In genomic region chr4:108053281-108053701, GRCh38 we compare ENCODE assay signal across 13 cellular contexts.
A peak's percentile ranks its signal among the peaks of the same experiment; 100 is the strongest.
DNase-seq lines count a peak whose midpoint lies in the region; ATAC-seq and TF ChIP-seq lines count a peak whose summit lies in the region.
"Had no signal": no experiment of that assay in that cellular context is flagged by ENCODE, and none has a peak within 500 bp of the region (broad histone marks: within the 10 kb centered on the region; RNA-seq: fewer than 3 reads in every experiment).

No MANE protein-coding gene starts in this region.

- H3K27me3 ChIP-seq in ovary, result no peaks in the 10 kb centered on the region

- H3K9me3 Mint-ChIP-seq in activated T-cell treated with anti-CD3 and anti-CD28 coated beads, Interleukin-2, amount 50 U/mL, for 24 hours, result no peaks in the 10 kb centered on the region
- no peaks in the 10 kb centered on the region for H3K9me3 Mint-ChIP-seq in stimulated activated naive B cell treated with anti-CD40 and anti-IgM and Interleukin-4, amounts not matched to agents 10 μg/mL and 1 μg/mL and 100 μg/mL, for 72 hours

- H3K4me1 ChIP-seq in ovary (ENCODE audit: insufficient read depth), result no peaks in the 10 kb centered on the region

- peak overlapping the region; percentile 99 for H3K27ac Mint-ChIP-seq in activated T-cell treated with anti-CD3 and anti-CD28 coated beads, Interleukin-2, amount 50 U/mL, for 24 hours
- peak overlapping the region; percentile 1 for H3K27ac Mint-ChIP-seq in stimulated activated naive B cell treated with anti-CD40 and anti-IgM and Interleukin-4, amounts not matched to agents 10 μg/mL and 1 μg/mL and 100 μg/mL, for 72 hours

- no peak for DNase-seq in activated T-cell treated with anti-CD3 and anti-CD28 coated beads, Interleukin-2, amount 50 U/mL, for 24 hours
- DNase-seq in activated T-cell treated with anti-CD3 and anti-CD28 coated beads, Interleukin-2, amount 50 U/mL, for 1 hour, result no peak
- no peak for DNase-seq in stimulated activated naive B cell treated with anti-CD40 and anti-IgM and Interleukin-4, amounts not matched to agents 10 μg/mL and 1 μg/mL and 100 μg/mL, for 72 hours
- DNase-seq in cerebellar cortex (ENCODE audit: low spot score) (no peak), NCI-H2196 treated with DMSO at 0.1 percent for 48 hours (lab: John Stamatoyannopoulos, UW; ENCODE audit: unreplicated experiment) (no peak), ovary (no peak)
- DNase-seq: caudate nucleus; hippocampal formation; NCI-H187 treated with DMSO at 0.1 percent for 48 hours; stimulated activated naive CD4-positive, alpha-beta T cell treated with Interleukin-2 at 50 U/mL for 16 hours; T1000 had no signal

- no peak overlapping the region for H3K4me3 Mint-ChIP-seq in activated T-cell treated with anti-CD3 and anti-CD28 coated beads, Interleukin-2, amount 50 U/mL, for 24 hours
- H3K4me3 Mint-ChIP-seq in stimulated activated naive B cell treated with anti-CD40 and anti-IgM and Interleukin-4, amounts not matched to agents 10 μg/mL and 1 μg/mL and 100 μg/mL, for 72 hours, result no peak overlapping the region

- no peak overlapping the region for H3K4me3 ChIP-seq in ovary

- intact Hi-C loops in ovary (cut with DNase I), result no loop called here

- WGBS in ovary, 3 donors, result 76 to 100% (median 86%) methylated on average over 1 of the region's 1 CpG

- TF ChIP-seq POLR2A in ovary (IDR thresholded peaks at IDR 0.05), result no peak

- peaks cover 84% of the 10 kb centered on the region for H3K36me3 Mint-ChIP-seq in activated T-cell treated with anti-CD3 and anti-CD28 coated beads, Interleukin-2, amount 50 U/mL, for 24 hours (ENCODE audit: low read depth)
- peaks cover 2 to 4% of the 10 kb centered on the region in 2 donors for H3K36me3 Mint-ChIP-seq in stimulated activated naive B cell treated with anti-CD40 and anti-IgM and Interleukin-4, amounts not matched to agents 10 μg/mL and 1 μg/mL and 100 μg/mL, for 72 hours

- peaks cover 96% of the 10 kb centered on the region for H3K4me1 Mint-ChIP-seq in activated T-cell treated with anti-CD3 and anti-CD28 coated beads, Interleukin-2, amount 50 U/mL, for 24 hours (ENCODE audit: low read depth)
- peaks cover 6 to 21% of the 10 kb centered on the region in 2 donors for H3K4me1 Mint-ChIP-seq in stimulated activated naive B cell treated with anti-CD40 and anti-IgM and Interleukin-4, amounts not matched to agents 10 μg/mL and 1 μg/mL and 100 μg/mL, for 72 hours

- H3K36me3 ChIP-seq in KOPT-K1 (ENCODE audit: insufficient read depth, low read length) (peaks cover 90% of the 10 kb centered on the region), ovary (no peaks in the 10 kb centered on the region)

- peak; percentile 97 for ATAC-seq in HG02759 (IDR thresholded peaks at IDR 0.05; ENCODE audit: unreplicated experiment)
- ATAC-seq in stimulated activated naive B cell treated with anti-CD40 and anti-IgM and Interleukin-4, amounts not matched to agents 10 μg/mL and 1 μg/mL and 100 μg/mL, for 72 hours (replicated peaks), result peak; percentile 83 to 84

- peak overlapping the region; percentile 68 for H3K27ac ChIP-seq in KOPT-K1 (ENCODE audit: low read depth, low read length, poor library complexity, severe bottlenecking)
- no peak overlapping the region for H3K27ac ChIP-seq in ovary

- H3K27me3 Mint-ChIP-seq in activated T-cell treated with anti-CD3 and anti-CD28 coated beads, Interleukin-2, amount 50 U/mL, for 24 hours, result no peaks in the 10 kb centered on the region
- H3K27me3 Mint-ChIP-seq in stimulated activated naive B cell treated with anti-CD40 and anti-IgM and Interleukin-4, amounts not matched to agents 10 μg/mL and 1 μg/mL and 100 μg/mL, for 72 hours, result no peaks in the 10 kb centered on the region

- TF ChIP-seq CTCF in ovary (IDR thresholded peaks at IDR 0.05), result no peak

- TF ChIP-seq EP300 in ovary (IDR thresholded peaks at IDR 0.05), result no peak

- no peaks in the 10 kb centered on the region for H3K9me3 ChIP-seq in KOPT-K1 (ENCODE audit: insufficient read depth, low read length, poor library complexity, severe bottlenecking)
- H3K9me3 ChIP-seq in ovary, result no peaks in the 10 kb centered on the region
